In the genomic region with DNA sequence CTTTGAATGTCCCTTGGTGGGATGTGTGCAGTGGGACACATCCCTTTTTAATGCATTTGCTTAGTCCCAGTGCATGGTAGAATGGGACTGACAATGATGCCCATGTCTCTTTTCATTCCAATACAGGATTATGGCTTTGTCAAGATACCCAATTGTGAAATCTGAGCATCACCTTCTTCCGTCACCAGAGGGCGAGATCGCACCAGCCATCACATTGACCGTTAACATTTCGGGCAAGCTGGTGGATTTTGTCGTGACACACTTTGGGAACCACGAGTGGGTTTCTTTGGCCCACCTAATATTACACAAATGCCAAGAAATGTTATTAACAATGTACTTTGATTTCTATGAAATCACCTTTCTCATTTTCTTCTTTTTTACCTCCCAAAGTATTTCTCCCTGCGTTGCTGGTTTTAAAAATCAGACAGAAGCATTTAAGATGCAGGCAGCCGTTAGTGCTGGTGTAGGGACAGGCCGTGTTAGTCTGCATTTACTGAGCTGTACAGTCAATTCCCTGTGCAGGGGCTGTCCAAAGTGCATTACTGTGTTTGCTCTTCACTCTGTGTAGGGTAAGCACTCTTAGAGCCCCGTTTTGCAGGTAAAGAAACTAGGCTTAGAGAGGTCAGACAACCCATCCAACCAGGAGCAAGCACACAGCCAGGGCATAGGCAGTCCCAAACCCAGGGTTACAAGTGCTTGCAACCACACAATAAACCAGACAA, we compare ENCODE assay signal across 10 cellular contexts. TPM values are rescaled to one million over a fixed set of nuclear protein-coding genes. Genes with fewer than 3 reads are reported as not detected.
DNase-seq lines count a peak whose midpoint lies in the region; ATAC-seq, FAIRE-seq and TF ChIP-seq lines count a peak whose summit lies in the region.
"Had no signal": no experiment of that assay in that cellular context is flagged by ENCODE, and none has a peak within 500 bp of the region (broad histone marks: within the 10 kb centered on the region; RNA-seq: fewer than 3 reads in every experiment).

No MANE protein-coding gene starts in this region.

- peaks cover 17% of the 10 kb centered on the region for H3K27me3 Mint-ChIP-seq in CD8-positive, alpha-beta T cell (ENCODE audit: low read depth)

- no peaks in the 10 kb centered on the region for H3K9me3 Mint-ChIP-seq in CD8-positive, alpha-beta T cell
- H3K9me3 Mint-ChIP-seq: activated B cell treated with CpG ODN at 0.5 μM for 24 hours had no signal

- no peaks in the 10 kb centered on the region for H3K27me3 ChIP-seq in H7 (ENCODE audit: control insufficient read depth, insufficient read depth, low read length)
- H3K27me3 ChIP-seq in CD8-positive, alpha-beta T cell (ENCODE audit: insufficient read depth, low read length): no peaks in the 10 kb centered on the region

- H3K4me3 ChIP-seq in H7 (ENCODE audit: insufficient read depth, low read depth, low read length): no peak overlapping the region
- H3K4me3 ChIP-seq in CD8-positive, alpha-beta T cell (ENCODE audit: low read depth, low read length): no peak overlapping the region

- peak; percentile 25 for FAIRE-seq in RCC 7860 (lab: Jason Lieb, UNC)

- no peaks in the 10 kb centered on the region for H3K4me1 Mint-ChIP-seq in CD8-positive, alpha-beta T cell (ENCODE audit: low read depth)
- H3K4me1 Mint-ChIP-seq: activated B cell treated with CpG ODN at 0.5 μM for 24 hours had no signal

- H3K9me3 ChIP-seq in CD8-positive, alpha-beta T cell (ENCODE audit: low read length): no peaks in the 10 kb centered on the region

- no peaks in the 10 kb centered on the region for H3K36me3 Mint-ChIP-seq in CD8-positive, alpha-beta T cell

- DNase-seq in DMS114 treated with DMSO at 0.1 percent for 48 hours (lab: John Stamatoyannopoulos, UW; ENCODE audit: unreplicated experiment) (peak; percentile 11), H7 (peak; percentile 8), RCC 7860 (ENCODE audit: low spot score) (no peak), foreskin melanocyte (peak; percentile 2), mucosa of gallbladder (ENCODE audit: low spot score) (no peak)
- DNase-seq in CD8-positive, alpha-beta T cell: no peak
- no peak for DNase-seq in activated CD8-positive, alpha-beta memory T cell treated with anti-CD3 and anti-CD28 coated beads for 24 hours
- DNase-seq: activated B cell treated with CpG ODN at 0.5 μM for 24 hours had no signal

- intact Hi-C loops in CD8-positive, alpha-beta T cell (cut with DNase I, micrococcal nuclease): no loop called here

- no peak overlapping the region for H3K27ac ChIP-seq in CD8-positive, alpha-beta T cell (ENCODE audit: low read depth, low read length)
- H3K27ac ChIP-seq: parathyroid adenoma had no signal

- TF ChIP-seq CTCF in CD8-positive, alpha-beta T cell (IDR thresholded peaks at IDR 0.05): no peak

- H3K27ac Mint-ChIP-seq in CD8-positive, alpha-beta T cell: no peak overlapping the region
- H3K27ac Mint-ChIP-seq: activated B cell treated with CpG ODN at 0.5 μM for 24 hours had no signal

- POLR2A ChIA-PET in CD8-positive, alpha-beta T cell (lab: Charles Lee): no interaction called here

- H3K4me1 ChIP-seq in CD8-positive, alpha-beta T cell (ENCODE audit: insufficient read depth, low read length): no peaks in the 10 kb centered on the region
- H3K4me1 ChIP-seq: parathyroid adenoma had no signal

- H3K4me3 Mint-ChIP-seq in CD8-positive, alpha-beta T cell: no peak overlapping the region
- H3K4me3 Mint-ChIP-seq: activated B cell treated with CpG ODN at 0.5 μM for 24 hours had no signal

- no peak for ATAC-seq in CD8-positive, alpha-beta T cell
- no peak for ATAC-seq in HG03469 (IDR thresholded peaks at IDR 0.05; ENCODE audit: unreplicated experiment)

- CTCF ChIA-PET in CD8-positive, alpha-beta T cell (lab: Charles Lee): no interaction called here

- H3K36me3 ChIP-seq in H7 (replicated peaks; ENCODE audit: control insufficient read depth, insufficient read depth, low read length): no peaks in the 10 kb centered on the region
- H3K36me3 ChIP-seq in CD8-positive, alpha-beta T cell (ENCODE audit: insufficient read depth, low read length): no peaks in the 10 kb centered on the region

RNA-seq across cellular contexts. Expression of a gene that starts 46.5 kb away (rescaled TPM):
- total RNA-seq in H7 (2014; rRNA removed; shearing (Covaris generic)): not detected in 2 replicates
- not detected for total RNA-seq in CD8-positive, alpha-beta T cell
- total RNA-seq in mucosa of gallbladder: not detected
- total RNA-seq: activated B cell treated with CpG ODN at 0.5 μM for 24 hours had no signal

Comparison
In these comparisons a context has a peak if more than half of its experiments do, and no peak if none do; other contexts are left out.
1. DNase-seq: peak in DMS114 treated with DMSO at 0.1 percent for 48 hours (single experiment), H7 (single experiment) and foreskin melanocyte (single experiment); none in RCC 7860 (single experiment), CD8-positive, alpha-beta T cell (0 of 7), mucosa of gallbladder (single experiment) and activated CD8-positive, alpha-beta memory T cell treated with anti-CD3 and anti-CD28 coated beads for 24 hours (single experiment).